Comparison of ENCODE assay signal across 33 cellular contexts in the genomic region with DNA sequence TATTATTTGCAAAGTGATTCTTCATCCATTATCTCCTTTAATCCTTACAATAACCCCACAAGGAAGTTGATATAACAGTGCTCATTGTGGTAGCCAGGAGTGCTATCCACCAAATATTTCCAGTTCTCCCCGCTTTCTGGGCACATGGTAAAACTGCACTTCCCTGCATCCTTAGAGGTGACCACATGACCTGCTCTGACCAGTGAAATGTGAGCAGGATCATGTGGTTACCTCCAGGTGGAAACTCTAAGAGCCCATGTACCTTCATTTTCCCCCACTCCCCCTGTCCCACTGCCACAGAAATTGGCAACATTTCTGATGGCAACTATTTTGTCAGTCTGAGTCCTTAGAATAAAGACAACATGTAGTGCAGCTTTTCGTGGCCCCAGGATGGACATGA.
"Had no signal": no experiment of that assay in that cellular context is flagged by ENCODE, and none has a peak within 500 bp of the region (broad histone marks: within the 10 kb centered on the region; RNA-seq: fewer than 3 reads in every experiment).

No MANE protein-coding gene starts in this region.

- FAIRE-seq: TTC549 had no signal

- H3K36me3 Mint-ChIP-seq: activated naive CD4-positive, alpha-beta T cell treated with anti-CD3 and anti-CD28 coated beads, Interleukin-2, amount 50 U/mL, for 24 hours; activated naive CD8-positive, alpha-beta T cell treated with anti-CD3 and anti-CD28 coated beads, Interleukin-2, amount 10 ng/mL, durations not matched to agents 7 days and 5 days had no signal

- H3K4me3 Mint-ChIP-seq: activated CD4-positive, alpha-beta memory T cell treated with anti-CD3 and anti-CD28 coated beads, Interleukin-2, amount 10 ng/mL, durations not matched to agents 7 days and 5 days; activated naive CD4-positive, alpha-beta T cell treated with anti-CD3 and anti-CD28 coated beads, Interleukin-2, amount 50 U/mL, for 24 hours; activated naive CD8-positive, alpha-beta T cell treated with anti-CD3 and anti-CD28 coated beads, Interleukin-2, amount 10 ng/mL, durations not matched to agents 7 days and 5 days; activated T-cell treated with anti-CD3 and anti-CD28 coated beads, Interleukin-2, amount 50 U/mL, for 24 hours; T-helper 1 cell treated with Interleukin-12 subunit alpha and Interleukin-12 subunit beta and Interleukin-4 antibody, amounts not matched to agents 30 μg/mL and 1 μg/mL, for 36 hours; T-helper 2 cell treated with Interferon-gamma antibody and Interleukin-4, amounts not matched to agents 5 μg/mL and 100 μg/mL, for 36 hours had no signal

- H3K27me3 ChIP-seq: ascending aorta, body of pancreas, breast epithelium, SJCRH30 had no signal

- H3K4me1 ChIP-seq: ascending aorta, body of pancreas, breast epithelium had no signal

- DNase-seq: activated CD4-positive, alpha-beta memory T cell treated with anti-CD3 and anti-CD28 coated beads, Interleukin-2, amount 10 ng/mL, durations not matched to agents 7 days and 5 days; activated CD4-positive, alpha-beta T cell treated with anti-CD3 and anti-CD28 coated beads for 1 hour; activated CD4-positive, alpha-beta T cell treated with anti-CD3 and anti-CD28 coated beads for 48 hours; activated CD4-positive, CD25-positive, alpha-beta regulatory T cell; activated CD8-positive, alpha-beta memory T cell treated with anti-CD3 and anti-CD28 coated beads for 24 hours; activated gamma-delta T cell; activated naive CD4-positive, alpha-beta T cell treated with Interleukin-2 at 50 U/mL for 16 hours; activated naive CD8-positive, alpha-beta T cell treated with anti-CD3 and anti-CD28 coated beads, Interleukin-2, amount 10 ng/mL, durations not matched to agents 7 days and 5 days; activated T-cell treated with anti-CD3 and anti-CD28 coated beads, Interleukin-2, amount 50 U/mL, for 24 hours; amygdala; body of pancreas; cerebellar nuclear complex; Kasumi-1; KG1; MM.1S; MV-4-11; NCI-H1092; NCI-H1436 treated with DMSO at 0.1 percent for 48 hours; NCI-H1694 treated with DMSO at 0.1 percent for 48 hours; NCI-H2029; NCI-H345; NCI-H524 treated with DMSO at 0.1 percent for 48 hours; SHP77; SJCRH30 had no signal

- ATAC-seq: body of pancreas, Panc1 had no signal

- H3K9me3 ChIP-seq: ascending aorta, body of pancreas, breast epithelium, SJCRH30 had no signal

- H3K36me3 ChIP-seq: ascending aorta, breast epithelium, SJCRH30 had no signal

- H3K9me3 Mint-ChIP-seq: activated CD4-positive, alpha-beta memory T cell treated with anti-CD3 and anti-CD28 coated beads, Interleukin-2, amount 10 ng/mL, durations not matched to agents 7 days and 5 days; activated naive CD4-positive, alpha-beta T cell treated with anti-CD3 and anti-CD28 coated beads, Interleukin-2, amount 50 U/mL, for 24 hours; activated naive CD8-positive, alpha-beta T cell treated with anti-CD3 and anti-CD28 coated beads, Interleukin-2, amount 10 ng/mL, durations not matched to agents 7 days and 5 days; activated T-cell treated with anti-CD3 and anti-CD28 coated beads, Interleukin-2, amount 50 U/mL, for 24 hours; activated T-helper 2 cell treated with anti-CD3 and anti-CD28 coated beads, Interferon-gamma antibody, Interleukin-2, Interleukin-4, amounts not matched to agents 10 μg/mL and 5 μg/mL and 100 μg/mL, durations not matched to agents 14 hours and 24 hours and 36 hours; T-helper 1 cell treated with Interleukin-12 subunit alpha and Interleukin-12 subunit beta and Interleukin-4 antibody, amounts not matched to agents 30 μg/mL and 1 μg/mL, for 36 hours; T-helper 2 cell treated with Interferon-gamma antibody and Interleukin-4, amounts not matched to agents 5 μg/mL and 100 μg/mL, for 36 hours had no signal

- H3K27ac Mint-ChIP-seq: activated CD4-positive, alpha-beta memory T cell treated with anti-CD3 and anti-CD28 coated beads, Interleukin-2, amount 10 ng/mL, durations not matched to agents 7 days and 5 days; activated naive CD4-positive, alpha-beta T cell treated with anti-CD3 and anti-CD28 coated beads, Interleukin-2, amount 50 U/mL, for 24 hours; activated naive CD8-positive, alpha-beta T cell treated with anti-CD3 and anti-CD28 coated beads, Interleukin-2, amount 10 ng/mL, durations not matched to agents 7 days and 5 days; activated T-cell treated with anti-CD3 and anti-CD28 coated beads, Interleukin-2, amount 50 U/mL, for 24 hours; activated T-helper 2 cell treated with anti-CD3 and anti-CD28 coated beads, Interferon-gamma antibody, Interleukin-2, Interleukin-4, amounts not matched to agents 10 μg/mL and 5 μg/mL and 100 μg/mL, durations not matched to agents 14 hours and 24 hours and 36 hours; T-helper 1 cell treated with Interleukin-12 subunit alpha and Interleukin-12 subunit beta and Interleukin-4 antibody, amounts not matched to agents 30 μg/mL and 1 μg/mL, for 36 hours; T-helper 2 cell treated with Interferon-gamma antibody and Interleukin-4, amounts not matched to agents 5 μg/mL and 100 μg/mL, for 36 hours had no signal

- H3K27ac ChIP-seq: ascending aorta, body of pancreas, breast epithelium, SJCRH30, SK-N-MC had no signal

- H3K4me1 Mint-ChIP-seq: activated CD4-positive, alpha-beta memory T cell treated with anti-CD3 and anti-CD28 coated beads, Interleukin-2, amount 10 ng/mL, durations not matched to agents 7 days and 5 days; activated naive CD4-positive, alpha-beta T cell treated with anti-CD3 and anti-CD28 coated beads, Interleukin-2, amount 50 U/mL, for 24 hours; activated naive CD8-positive, alpha-beta T cell treated with anti-CD3 and anti-CD28 coated beads, Interleukin-2, amount 10 ng/mL, durations not matched to agents 7 days and 5 days had no signal

- H3K4me3 ChIP-seq: ascending aorta, body of pancreas, breast epithelium, SJCRH30, SK-N-MC had no signal
